In genomic region chr7:45574521-45575500, GRCh38 we compare ENCODE assay signal across 8 cellular contexts. TPM values are rescaled to one million over a fixed set of nuclear protein-coding genes. Genes with fewer than 3 reads are reported as not detected.
DNase-seq lines count a peak whose midpoint lies in the region; ATAC-seq, FAIRE-seq and TF ChIP-seq lines count a peak whose summit lies in the region.

No MANE protein-coding gene starts in this region.

- ATAC-seq in left colon: peak; percentile 53

- TF ChIP-seq CTCF in AG04450 (IDR thresholded peaks at IDR 0.05; ENCODE audit: low read depth, low read length) (no peak; the same call in 1 of the 2 replicates), lower leg skin (IDR thresholded peaks at IDR 0.05) (no peak)

- TF ChIP-seq POLR2A in GM12891 (IDR thresholded peaks at IDR 0.05; ENCODE audit: low read depth, low read length) (no peak), lower leg skin (IDR thresholded peaks at IDR 0.05) (no peak), H54 (IDR thresholded peaks at IDR 0.05; ENCODE audit: low read depth, low read length) (no peak)

- no peaks in the 10 kb centered on the region; the same call in 1 of the 2 replicates for H3K9me3 ChIP-seq in AG04450 (ENCODE audit: control insufficient read depth, insufficient read depth, low read length)

- no peak overlapping the region for H3K27ac ChIP-seq in AG04450 (ENCODE audit: low read depth, low read length)

- CTCF ChIA-PET in AG04450 (lab: Charles Lee): no interaction called here

- FAIRE-seq in GM12891 (lab: Jason Lieb, UNC): no peak
- peak; percentile 77 for FAIRE-seq in urothelium cell line (lab: Jason Lieb, UNC)
- FAIRE-seq in H54 (lab: Jason Lieb, UNC): no peak

- DNase-seq in AG04450 (ENCODE audit: low read depth, low spot score): no peak
- peak; percentile 77 for DNase-seq in GM12891 (ENCODE audit: insufficient read length, low spot score)
- DNase-seq in NCI-H1105 (lab: John Stamatoyannopoulos, UW): peak; percentile 30
- peak; percentile 71 for DNase-seq in cerebellum (ENCODE audit: low spot score)
- DNase-seq in left colon: peak in 1 of 2 donors; percentile 18
- DNase-seq in urothelium cell line (ENCODE audit: low spot score): peak; percentile 85
- DNase-seq in lower leg skin (ENCODE audit: low spot score in 2 of 2): no peak
- DNase-seq in H54 (ENCODE audit: insufficient read length, low spot score): no peak

- intact Hi-C loops in left colon (cut with DNase I, micrococcal nuclease): no loop called here
- intact Hi-C loops in lower leg skin (cut with DNase I; ENCODE audit: low total_unique reads): no loop called here

- H3K4me3 ChIP-seq in AG04450 (ENCODE audit: low read depth, low read length) (peak overlapping the region; percentile 51), lower leg skin (ENCODE audit: low read depth, poor library complexity, severe bottlenecking) (no peak overlapping the region)

- POLR2A ChIA-PET in AG04450 (lab: Yijun Ruan, JAX): no interaction called here

- H3K27me3 ChIP-seq in AG04450 (ENCODE audit: control insufficient read depth, insufficient read depth, low read length): peaks cover 69% of the 10 kb centered on the region

- whole genome bisulfite sequencing in lower leg skin, 2 donors: 0 to 3% methylated on average over 53 to 85 of the region's 104 CpGs

TF ChIP-seq in GM12891, 5 proteins besides CTCF, POLR2A, EP300 and RAD21:
- TF ChIP-seq POU2F2 (IDR thresholded peaks at IDR 0.05; ENCODE audit: low read depth, low read length) (no peak), SPI1 (IDR thresholded peaks at IDR 0.05; ENCODE audit: low read depth, low read length) (no peak), PAX5 (IDR thresholded peaks at IDR 0.05; ENCODE audit: insufficient read depth, low read length, severe bottlenecking) (no peak), POLR2AphosphoS5 (IDR thresholded peaks at IDR 0.05; ENCODE audit: low read depth, low read length) (no peak), TAF1 (IDR thresholded peaks at IDR 0.05; ENCODE audit: low read depth, low read length) (no peak)

RNA-seq across cellular contexts. Expression of gene ADCY1, which starts 0.6 kb away (rescaled TPM):
- 0.10 and 0.15 TPM in 2 replicates for polyA plus RNA-seq in AG04450 (2011; rRNA removed)
- 0.18 and 0.26 TPM in 2 replicates for polyA minus RNA-seq in AG04450 (2011; rRNA and poly(A)+ RNA removed)
- 4.3 TPM for polyA plus RNA-seq in GM12891 (2012; ENCODE audit: low read depth, missing spikeins)
- 93.5 TPM for total RNA-seq in cerebellum
- total RNA-seq in left colon: 1 to 10 TPM in 1 of 2 donors, under 1 TPM in 1; 0.87 to 1.2 TPM
- total RNA-seq in lower leg skin: under 1 TPM; 0.04 to 0.74 (median 0.40) TPM

Comparison
In these comparisons a context has a peak if more than half of its experiments do, and no peak if none do; other contexts are left out.
1. DNase-seq: peak in GM12891 (single experiment), NCI-H1105 (single experiment), cerebellum (single experiment) and urothelium cell line (single experiment); none in AG04450 (single experiment), lower leg skin (0 of 2) and H54 (single experiment).
2. RNA of gene ADCY1, which starts 0.6 kb away (total RNA-seq): 93.5 TPM in cerebellum (single experiment); 0.87 to 1.2 TPM in left colon and 0.04 to 0.74 TPM in lower leg skin; every median in the first group is over 10 times any median in the second.